Comparison of ENCODE assay signal across 8 cellular contexts in genomic region chr17:77365584-77366186, GRCh38.
DNase-seq lines count a peak whose midpoint lies in the region; ATAC-seq and TF ChIP-seq lines count a peak whose summit lies in the region.

No MANE protein-coding gene starts in this region.

- H3K4me3 Mint-ChIP-seq in HFFc6: peak overlapping the region; percentile 72

- in situ Hi-C loops in ACHN (cut with HindIII; ENCODE audit: low pct_ligation_motif_present, low pct_unique_long_range_greater_than_20kb, low sequenced_read_pairs): no loop called here

- H3K4me1 Mint-ChIP-seq in HFFc6 (ENCODE audit: low read depth): peaks cover 78% of the 10 kb centered on the region

- peak overlapping the region; percentile 99 for H3K27ac Mint-ChIP-seq in HFFc6

- H3K36me3 Mint-ChIP-seq in HFFc6 (ENCODE audit: low read depth): 0 out of 2 replicates have a peak, but pooled peaks cover 5% of the 10 kb centered on the region

- no peaks in the 10 kb centered on the region for H3K9me3 Mint-ChIP-seq in HFFc6

- ATAC-seq in GM18858 (IDR thresholded peaks at IDR 0.05; ENCODE audit: unreplicated experiment): no peak
- no peak for ATAC-seq in HG03280 (IDR thresholded peaks at IDR 0.05; ENCODE audit: unreplicated experiment)

- peaks cover 4% of the 10 kb centered on the region; the same call in 1 of the 2 replicates for H3K27me3 Mint-ChIP-seq in HFFc6 (ENCODE audit: insufficient read depth)

- H3K4me3 ChIP-seq in fibroblast of villous mesenchyme (ENCODE audit: low read depth, low read length): no peak overlapping the region

- TF ChIP-seq CTCF in HFFc6 (IDR thresholded peaks at IDR 0.05) (no peak), fibroblast of villous mesenchyme (IDR thresholded peaks at IDR 0.05; ENCODE audit: insufficient read depth, low read depth, low read length) (no peak)

- peak; percentile 71 for DNase-seq in ACHN
- peak; percentile 83 for DNase-seq in HFFc6
- peak; percentile 40 to 70 for DNase-seq in SW 1271 (lab: John Stamatoyannopoulos, UW)
- DNase-seq in fibroblast of villous mesenchyme (ENCODE audit: low read depth): peak; percentile 92
- peak; percentile 40 for DNase-seq in retina
- DNase-seq in OCI-M2 (lab: John Stamatoyannopoulos, UW; ENCODE audit: unreplicated experiment): no peak
